ENCODE assay signal across 1 cellular context in genomic region chr9:131545003-131545785, GRCh38.
TF ChIP-seq lines count a peak whose summit lies in the region.

TSS of gene PRRT1B (plus strand) at chr9:131545523. CDS start at chr9:131545616, 93 bp downstream.

TF ChIP-seq in HepG2, 621 proteins besides CTCF, POLR2A, EP300 and RAD21 (continued from another document and continues in another):
- TF ChIP-seq ARNT2 (CRISPR knock-in tag; IDR thresholded peaks at IDR 0.05; ENCODE audit: low read depth) (peak; percentile 68; the same call in 1 of the 2 replicates), PATZ1 (CRISPR knock-in tag; IDR thresholded peaks at IDR 0.05) (peak; percentile 73), ZNF687 (CRISPR knock-in tag; IDR thresholded peaks at IDR 0.05) (peak; percentile 81), PAXIP1 (CRISPR knock-in tag; conservative IDR thresholded peaks at IDR 0.05) (peak; percentile 80), ZNF788 (CRISPR knock-in tag; IDR thresholded peaks at IDR 0.05; ENCODE audit: borderline replicate concordance) (peak; percentile 30; the same call in 1 of the 2 replicates), KLF16 (CRISPR knock-in tag; IDR thresholded peaks at IDR 0.05) (peak in 1 of 2 experiments; percentile 53; a peak in 2 of 4 replicates), ZNF142 (CRISPR knock-in tag; IDR thresholded peaks at IDR 0.05) (no peak), ZNF430 (CRISPR knock-in tag; IDR thresholded peaks at IDR 0.05) (0 out of 2 replicates have a peak, but pooled peaks have one; percentile 60), ERF (CRISPR knock-in tag; IDR thresholded peaks at IDR 0.05) (peak; percentile 53), PBX2 (CRISPR knock-in tag; IDR thresholded peaks at IDR 0.05) (no peak), GABPA (IDR thresholded peaks at IDR 0.05; ENCODE audit: low read depth, low read length) (peak; percentile 14; the same call in 1 of the 2 replicates), GABPA (CRISPR knock-in tag; IDR thresholded peaks at IDR 0.05; ENCODE audit: low read depth) (no peak), HMGXB4 (CRISPR knock-in tag; IDR thresholded peaks at IDR 0.05; ENCODE audit: borderline replicate concordance in 1 of 2, low read depth in 1 of 2) (peak; percentile 17 to 68; a peak in 2 of 4 replicates), ATF2 (CRISPR knock-in tag; IDR thresholded peaks at IDR 0.05) (peak; percentile 43; the same call in 1 of the 2 replicates), ZNF703 (CRISPR knock-in tag; IDR thresholded peaks at IDR 0.05; ENCODE audit: borderline replicate concordance) (0 out of 2 replicates have a peak, but pooled peaks have one; percentile 9), UBTF (CRISPR knock-in tag; IDR thresholded peaks at IDR 0.05) (peak; percentile 93)
